27 cellular contexts compared by ENCODE assay signal in genomic region chr2:186346216-186346615, GRCh38.
"Had no signal": no experiment of that assay in that cellular context is flagged by ENCODE, and none has a peak within 500 bp of the region (broad histone marks: within the 10 kb centered on the region; RNA-seq: fewer than 3 reads in every experiment).

No MANE protein-coding gene starts in this region.

- H3K4me1 ChIP-seq: Peyer's patch had no signal

- H3K36me3 Mint-ChIP-seq: WTC11 had no signal

- DNase-seq: activated CD4-positive, alpha-beta T cell treated with anti-CD3 and anti-CD28 coated beads for 48 hours; activated CD4-positive, alpha-beta T cell treated with anti-CD3 and anti-CD28 coated beads, Interleukin-2, amount 50 U/mL, for 4 hours; activated CD4-positive, CD25-positive, alpha-beta regulatory T cell treated with anti-CD3 and anti-CD28 coated beads, Interleukin-2, amount 50 U/mL, for 72 hours; activated CD8-positive, alpha-beta memory T cell treated with anti-CD3 and anti-CD28 coated beads, Interleukin-2, amount 50 U/mL, for 48 hours; activated CD8-positive, alpha-beta T cell treated with anti-CD3 and anti-CD28 coated beads, Interleukin-2, amount 10 ng/mL, durations not matched to agents 7 days and 5 days; activated naive CD4-positive, alpha-beta T cell; activated naive CD8-positive, alpha-beta T cell treated with anti-CD3 and anti-CD28 coated beads, Interleukin-2, amount 50 U/mL, for 24 hours; activated T-cell treated with anti-CD3 and anti-CD28 coated beads, Interleukin-2, amount 50 U/mL, for 1 hour; brain microvascular endothelial cell; cerebellar nuclear complex; Kasumi-1; KBM-7; NCI-H1092; NCI-H1417 treated with DMSO at 0.1 percent for 48 hours; NCI-H1694; NCI-H2029 treated with DMSO at 0.1 percent for 48 hours; NCI-H2171; NCI-H446 treated with DMSO at 0.1 percent for 48 hours; NCI-H524 treated with DMSO at 0.1 percent for 48 hours; NCI-H774; Peyer's patch; Right ventricle myocardium superior; SJCRH30; T-helper 17 cell; T-helper 9 cell had no signal

- H3K36me3 ChIP-seq: brain microvascular endothelial cell, Peyer's patch, SJCRH30 had no signal

- H3K27ac ChIP-seq: brain microvascular endothelial cell, Peyer's patch, SJCRH30 had no signal

- H3K9me3 ChIP-seq: Peyer's patch, SJCRH30 had no signal

- H3K27me3 ChIP-seq: brain microvascular endothelial cell, Peyer's patch, SJCRH30 had no signal

- H3K4me1 Mint-ChIP-seq: activated naive CD4-positive, alpha-beta T cell treated with anti-CD3 and anti-CD28 coated beads, Interleukin-2, amount 50 U/mL, for 24 hours; T-helper 17 cell had no signal

- H3K27ac Mint-ChIP-seq: activated CD8-positive, alpha-beta T cell treated with anti-CD3 and anti-CD28 coated beads, Interleukin-2, amount 10 ng/mL, durations not matched to agents 7 days and 5 days; activated naive CD4-positive, alpha-beta T cell treated with anti-CD3 and anti-CD28 coated beads, Interleukin-2, amount 50 U/mL, for 24 hours; activated naive CD8-positive, alpha-beta T cell treated with anti-CD3 and anti-CD28 coated beads, Interleukin-2, amount 50 U/mL, for 24 hours; T-helper 17 cell; WTC11 had no signal

- ATAC-seq: activated CD8-positive, alpha-beta T cell treated with anti-CD3 and anti-CD28 coated beads, Interleukin-2, amount 10 ng/mL, durations not matched to agents 7 days and 5 days; activated naive CD8-positive, alpha-beta T cell treated with anti-CD3 and anti-CD28 coated beads, Interleukin-2, amount 50 U/mL, for 24 hours; T-helper 17 cell; WTC11 had no signal

- H3K4me3 Mint-ChIP-seq: activated CD8-positive, alpha-beta T cell treated with anti-CD3 and anti-CD28 coated beads, Interleukin-2, amount 10 ng/mL, durations not matched to agents 7 days and 5 days; activated naive CD4-positive, alpha-beta T cell treated with anti-CD3 and anti-CD28 coated beads, Interleukin-2, amount 50 U/mL, for 24 hours; activated naive CD8-positive, alpha-beta T cell treated with anti-CD3 and anti-CD28 coated beads, Interleukin-2, amount 50 U/mL, for 24 hours; T-helper 17 cell; WTC11 had no signal

- H3K4me3 ChIP-seq: Peyer's patch, SJCRH30 had no signal

- H3K9me3 Mint-ChIP-seq: WTC11 had no signal

- H3K27me3 Mint-ChIP-seq: activated naive CD4-positive, alpha-beta T cell treated with anti-CD3 and anti-CD28 coated beads, Interleukin-2, amount 50 U/mL, for 24 hours; activated naive CD8-positive, alpha-beta T cell treated with anti-CD3 and anti-CD28 coated beads, Interleukin-2, amount 50 U/mL, for 24 hours; T-helper 17 cell had no signal
